ENCODE assay signal across 21 cellular contexts in genomic region chr17:60545465-60546191, GRCh38.
"Had no signal": no experiment of that assay in that cellular context is flagged by ENCODE, and none has a peak within 500 bp of the region (broad histone marks: within the 10 kb centered on the region; RNA-seq: fewer than 3 reads in every experiment).

No MANE protein-coding gene starts in this region.

- FAIRE-seq: TTC549 had no signal

- H3K27me3 Mint-ChIP-seq: activated B cell treated with CpG ODN at 0.5 μM for 24 hours; activated CD4-positive, alpha-beta memory T cell treated with anti-CD3 and anti-CD28 coated beads, Interleukin-2, amount 10 ng/mL, durations not matched to agents 7 days and 5 days; activated CD8-positive, alpha-beta memory T cell treated with anti-CD3 and anti-CD28 coated beads, Interleukin-2, amount 10 ng/mL, durations not matched to agents 7 days and 5 days; activated naive CD8-positive, alpha-beta T cell; memory B cell; naive thymus-derived CD4-positive, alpha-beta T cell; stimulated activated naive B cell treated with anti-CD40 and anti-IgM and Interleukin-4, amounts not matched to agents 10 μg/mL and 1 μg/mL and 100 μg/mL, for 72 hours had no signal

- H3K27me3 ChIP-seq: gastroesophageal sphincter, heart right ventricle, ovary, sigmoid colon, spleen, tibial artery had no signal

- H3K27ac Mint-ChIP-seq: activated B cell treated with CpG ODN at 0.5 μM for 24 hours; activated CD4-positive, alpha-beta memory T cell treated with anti-CD3 and anti-CD28 coated beads, Interleukin-2, amount 10 ng/mL, durations not matched to agents 7 days and 5 days; activated CD8-positive, alpha-beta memory T cell treated with anti-CD3 and anti-CD28 coated beads, Interleukin-2, amount 10 ng/mL, durations not matched to agents 7 days and 5 days; activated naive CD8-positive, alpha-beta T cell; immature natural killer cell; memory B cell; naive thymus-derived CD4-positive, alpha-beta T cell; stimulated activated naive B cell treated with anti-CD40 and anti-IgM and Interleukin-4, amounts not matched to agents 10 μg/mL and 1 μg/mL and 100 μg/mL, for 72 hours; T-helper 2 cell treated with Interferon-gamma antibody and Interleukin-4, amounts not matched to agents 5 μg/mL and 100 μg/mL, for 36 hours had no signal

- ATAC-seq: activated CD8-positive, alpha-beta memory T cell treated with anti-CD3 and anti-CD28 coated beads, Interleukin-2, amount 10 ng/mL, durations not matched to agents 7 days and 5 days; gastroesophageal sphincter; heart right ventricle; left ventricle myocardium superior; naive thymus-derived CD4-positive, alpha-beta T cell; stimulated activated naive B cell treated with anti-CD40 and anti-IgM and Interleukin-4, amounts not matched to agents 10 μg/mL and 1 μg/mL and 100 μg/mL, for 72 hours had no signal

- H3K36me3 ChIP-seq: gastroesophageal sphincter, heart right ventricle, ovary, sigmoid colon, spleen, tibial artery had no signal

- H3K9me3 ChIP-seq: gastroesophageal sphincter, heart right ventricle, ovary, sigmoid colon, spleen, tibial artery had no signal

- H3K4me3 Mint-ChIP-seq: activated B cell treated with CpG ODN at 0.5 μM for 24 hours; activated CD4-positive, alpha-beta memory T cell treated with anti-CD3 and anti-CD28 coated beads, Interleukin-2, amount 10 ng/mL, durations not matched to agents 7 days and 5 days; activated CD8-positive, alpha-beta memory T cell treated with anti-CD3 and anti-CD28 coated beads, Interleukin-2, amount 10 ng/mL, durations not matched to agents 7 days and 5 days; activated naive CD8-positive, alpha-beta T cell; immature natural killer cell; memory B cell; naive thymus-derived CD4-positive, alpha-beta T cell; stimulated activated naive B cell treated with anti-CD40 and anti-IgM and Interleukin-4, amounts not matched to agents 10 μg/mL and 1 μg/mL and 100 μg/mL, for 72 hours; T-helper 2 cell treated with Interferon-gamma antibody and Interleukin-4, amounts not matched to agents 5 μg/mL and 100 μg/mL, for 36 hours had no signal

- H3K27ac ChIP-seq: gastroesophageal sphincter, heart right ventricle, ovary, sigmoid colon, spleen, tibial artery had no signal

- H3K9me3 Mint-ChIP-seq: activated B cell treated with CpG ODN at 0.5 μM for 24 hours; activated CD4-positive, alpha-beta memory T cell treated with anti-CD3 and anti-CD28 coated beads, Interleukin-2, amount 10 ng/mL, durations not matched to agents 7 days and 5 days; immature natural killer cell; memory B cell; stimulated activated naive B cell treated with anti-CD40 and anti-IgM and Interleukin-4, amounts not matched to agents 10 μg/mL and 1 μg/mL and 100 μg/mL, for 72 hours; T-helper 2 cell treated with Interferon-gamma antibody and Interleukin-4, amounts not matched to agents 5 μg/mL and 100 μg/mL, for 36 hours had no signal

- H3K4me1 Mint-ChIP-seq: activated B cell treated with CpG ODN at 0.5 μM for 24 hours; activated CD4-positive, alpha-beta memory T cell treated with anti-CD3 and anti-CD28 coated beads, Interleukin-2, amount 10 ng/mL, durations not matched to agents 7 days and 5 days; activated CD8-positive, alpha-beta memory T cell treated with anti-CD3 and anti-CD28 coated beads, Interleukin-2, amount 10 ng/mL, durations not matched to agents 7 days and 5 days; immature natural killer cell; memory B cell; naive thymus-derived CD4-positive, alpha-beta T cell; stimulated activated naive B cell treated with anti-CD40 and anti-IgM and Interleukin-4, amounts not matched to agents 10 μg/mL and 1 μg/mL and 100 μg/mL, for 72 hours had no signal

- H3K36me3 Mint-ChIP-seq: activated CD8-positive, alpha-beta memory T cell treated with anti-CD3 and anti-CD28 coated beads, Interleukin-2, amount 10 ng/mL, durations not matched to agents 7 days and 5 days; activated naive CD8-positive, alpha-beta T cell; immature natural killer cell; memory B cell; stimulated activated naive B cell treated with anti-CD40 and anti-IgM and Interleukin-4, amounts not matched to agents 10 μg/mL and 1 μg/mL and 100 μg/mL, for 72 hours had no signal

- DNase-seq: activated B cell treated with CpG ODN at 0.5 μM for 24 hours; activated CD4-positive, alpha-beta memory T cell treated with anti-CD3 and anti-CD28 coated beads, Interleukin-2, amount 10 ng/mL, durations not matched to agents 7 days and 5 days; activated CD4-positive, alpha-beta T cell treated with anti-CD3 and anti-CD28 coated beads for 48 hours; activated CD8-positive, alpha-beta memory T cell treated with anti-CD3 and anti-CD28 coated beads, Interleukin-2, amount 10 ng/mL, durations not matched to agents 7 days and 5 days; dermis blood vessel endothelial cell; erythroblast; heart right ventricle; immature natural killer cell; kidney glomerular epithelial cell; left ventricle myocardium superior; naive thymus-derived CD4-positive, alpha-beta T cell; ovary; sigmoid colon; spleen; stimulated activated naive B cell treated with anti-CD40 and anti-IgM and Interleukin-4, amounts not matched to agents 10 μg/mL and 1 μg/mL and 100 μg/mL, for 72 hours; tibial artery had no signal

- H3K4me1 ChIP-seq: gastroesophageal sphincter, heart right ventricle, sigmoid colon, spleen, tibial artery had no signal

- H3K4me3 ChIP-seq: gastroesophageal sphincter, heart right ventricle, ovary, sigmoid colon, spleen, tibial artery had no signal
